16 cellular contexts compared by ENCODE assay signal in genomic region chr14:49881296-49882006, GRCh38. TPM values are rescaled to one million over a fixed set of nuclear protein-coding genes. Genes with fewer than 3 reads are reported as not detected.
DNase-seq lines count a peak whose midpoint lies in the region; ATAC-seq, FAIRE-seq and TF ChIP-seq lines count a peak whose summit lies in the region.
"Had no signal": no experiment of that assay in that cellular context is flagged by ENCODE, and none has a peak within 500 bp of the region (broad histone marks: within the 10 kb centered on the region; RNA-seq: fewer than 3 reads in every experiment).

No MANE protein-coding gene starts in this region.

- intact Hi-C loops in IMR-90 (cut with micrococcal nuclease) = no loop called here
- intact Hi-C loops in Panc1 (cut with micrococcal nuclease; ENCODE audit: unreplicated experiment) = no loop called here
- intact Hi-C loops in dendritic cell treated with granulocyte-macrophage colony-stimulating factor and Interleukin-4, amounts not matched to agents 40 ng/mL and 50 ng/mL, for 4 days (cut with micrococcal nuclease) = no loop called here
- intact Hi-C loops in natural killer cell (cut with micrococcal nuclease) = no loop called here

- no peak overlapping the region for H3K23ac ChIP-seq in IMR-90 (ENCODE audit: low read depth, low read length)

- H3K27ac ChIP-seq in IMR-90 (ENCODE audit: insufficient read depth, low read length) (no peak overlapping the region), Panc1 (ENCODE audit: low read length) (peak overlapping the region; percentile 53; the same call in 1 of the 2 replicates), small intestine (ENCODE audit: low read depth in 1 of 2, low read length in 1 of 2) (no peak overlapping the region)

- dilution Hi-C loops in IMR-90 (cut with HindIII; ENCODE audit: low sequenced_read_pairs, unreplicated experiment) = no loop called here

- H3K56ac ChIP-seq in IMR-90 (ENCODE audit: extremely low read depth, insufficient read depth, low read length) = no peak overlapping the region

- H3K79me1 ChIP-seq in IMR-90 (ENCODE audit: low read depth in 1 of 2, low read length in 2 of 2) = no peaks in the 10 kb centered on the region

- DNase-seq in IMR-90 (no peak), Panc1 (ENCODE audit: low read depth, low spot score) (no peak), natural killer cell (no peak), small intestine (no peak)
- DNase-seq: COR-L47, H9, KBM-7, NCI-H1092, NCI-H1694, NCI-H524, SHP77 treated with DMSO at 0.1 percent for 48 hours had no signal

- H3K36me3 ChIP-seq in IMR-90 (ENCODE audit: control insufficient read depth, insufficient read depth, low read length) = no peaks in the 10 kb centered on the region
- no peaks in the 10 kb centered on the region for H3K36me3 ChIP-seq in Panc1 (ENCODE audit: control insufficient read depth, insufficient read depth, low read length)
- no peaks in the 10 kb centered on the region for H3K36me3 ChIP-seq in small intestine (ENCODE audit: control insufficient read depth in 2 of 2, insufficient read depth in 2 of 2, low read length in 2 of 2)

- H3K4me2 ChIP-seq in IMR-90 (ENCODE audit: low read depth, low read length) = no peak overlapping the region

- TF ChIP-seq RAD21 in IMR-90 (IDR thresholded peaks at IDR 0.05; ENCODE audit: low read length) = no peak

- H3K4me3 Mint-ChIP-seq in dendritic cell treated with granulocyte-macrophage colony-stimulating factor and Interleukin-4, amounts not matched to agents 40 ng/mL and 50 ng/mL, for 4 days = no peak overlapping the region
- no peak overlapping the region for H3K4me3 Mint-ChIP-seq in natural killer cell

- POLR2A ChIA-PET in IMR-90 (lab: Charles Lee; ENCODE audit: unreplicated experiment) = no interaction called here
- POLR2A ChIA-PET in Panc1 (lab: Charles Lee) = interaction anchor here (0.7 kb wide), 1 partner anchor 282 kb away, joined by 3 read pairs; the partner anchor contains the start of gene LRR1

- H2BK20ac ChIP-seq in IMR-90 (ENCODE audit: low read depth, low read length) = no peak overlapping the region

- 0 out of 2 replicates have a peak overlapping the region, but pooled peaks have one; percentile 15 for H2AK5ac ChIP-seq in IMR-90 (ENCODE audit: low read depth, low read length)

- CTCF ChIA-PET in IMR-90 (lab: Yijun Ruan, JAX) (interaction anchor here (0.6 kb wide), 1 partner anchor 13 kb away, joined by 3 read pairs; no protein-coding TSS in a partner anchor), Panc1 (lab: Charles Lee) (interaction anchor here (0.6 kb wide), 1 partner anchor 238 kb away, joined by 5 read pairs; no protein-coding TSS in a partner anchor)

- H4K5ac ChIP-seq in IMR-90 (ENCODE audit: low read depth, low read length) = no peak overlapping the region

- no peaks in the 10 kb centered on the region for H3K9me1 ChIP-seq in IMR-90 (ENCODE audit: insufficient read depth, low read length)

- H3K9ac ChIP-seq in IMR-90 (ENCODE audit: low read depth, low read length) = no peak overlapping the region

- no peak overlapping the region for H2BK15ac ChIP-seq in IMR-90 (ENCODE audit: low read depth, low read length)

- no peak overlapping the region for H3K4ac ChIP-seq in IMR-90 (ENCODE audit: low read depth, low read length)

- BruUV-seq in IMR-90 (replicated peaks; lab: Mats Ljungman, UMichigan) = no TSS peak
- no TSS peak for BruUV-seq in Panc1 (replicated peaks; lab: Mats Ljungman, UMichigan)

- TF ChIP-seq CTCF in IMR-90 (conservative IDR thresholded peaks at IDR 0.05; ENCODE audit: low read depth, low read length) = no peak
- no peak for TF ChIP-seq CTCF in Panc1 (IDR thresholded peaks at IDR 0.05)
- no peak for TF ChIP-seq CTCF in natural killer cell (IDR thresholded peaks at IDR 0.05)

- WGBS in IMR-90 (ENCODE audit: extremely low coverage in 2 of 2, insufficient read length in 1 of 2), 2 experiments = no CpG with 5 or more reads among the region's 4 CpGs
- 91 to 93% (median 93%) methylated on average over 4 of the region's 4 CpGs for WGBS in small intestine, 3 donors

- TF ChIP-seq POLR2A in IMR-90 (IDR thresholded peaks at IDR 0.05; ENCODE audit: low read depth, low read length) = no peak

- no peaks in the 10 kb centered on the region for H3K9me3 Mint-ChIP-seq in dendritic cell treated with granulocyte-macrophage colony-stimulating factor and Interleukin-4, amounts not matched to agents 40 ng/mL and 50 ng/mL, for 4 days
- no peaks in the 10 kb centered on the region for H3K9me3 Mint-ChIP-seq in natural killer cell
- H3K9me3 Mint-ChIP-seq: H9 had no signal

- H2AFZ ChIP-seq in IMR-90 (replicated peaks; ENCODE audit: low read length, poor library complexity) = no peak overlapping the region

- ATAC-seq in IMR-90 (ENCODE audit: low read depth) (peak; percentile 72), Panc1 (no peak), natural killer cell (no peak), HG03095 (IDR thresholded peaks at IDR 0.05; ENCODE audit: unreplicated experiment) (no peak), HG03175 (IDR thresholded peaks at IDR 0.05; ENCODE audit: unreplicated experiment) (no peak)

- H3K9me3 ChIP-seq in IMR-90 (ENCODE audit: control insufficient read depth, insufficient read depth, low read length) (no peaks in the 10 kb centered on the region), Panc1 (ENCODE audit: control insufficient read depth, insufficient read depth, low read depth, low read length) (no peaks in the 10 kb centered on the region), small intestine (ENCODE audit: control insufficient read depth, low read depth) (no peaks in the 10 kb centered on the region)

- no peaks in the 10 kb centered on the region for H3K27me3 ChIP-seq in IMR-90 (ENCODE audit: control insufficient read depth, insufficient read depth, low read length)
- no peaks in the 10 kb centered on the region for H3K27me3 ChIP-seq in Panc1 (ENCODE audit: control insufficient read depth, insufficient read depth, low read length)
- no peaks in the 10 kb centered on the region for H3K27me3 ChIP-seq in small intestine (ENCODE audit: control insufficient read depth in 2 of 2, insufficient read depth in 2 of 2, low read length in 2 of 2)

- H2AK9ac ChIP-seq in IMR-90 (replicated peaks; ENCODE audit: low read depth, low read length, poor library complexity) = no peak overlapping the region

- no peaks in the 10 kb centered on the region for H3K27me3 Mint-ChIP-seq in dendritic cell treated with granulocyte-macrophage colony-stimulating factor and Interleukin-4, amounts not matched to agents 40 ng/mL and 50 ng/mL, for 4 days
- no peaks in the 10 kb centered on the region for H3K27me3 Mint-ChIP-seq in natural killer cell (ENCODE audit: low read depth in 2 of 2)

- no peak overlapping the region for H2BK120ac ChIP-seq in IMR-90 (ENCODE audit: low read depth, low read length)

- H4K20me1 ChIP-seq in IMR-90 (ENCODE audit: insufficient read depth, low read length) = no peaks in the 10 kb centered on the region

- peaks cover 39% of the 10 kb centered on the region for H3K4me1 Mint-ChIP-seq in dendritic cell treated with granulocyte-macrophage colony-stimulating factor and Interleukin-4, amounts not matched to agents 40 ng/mL and 50 ng/mL, for 4 days (ENCODE audit: low read depth)
- H3K4me1 Mint-ChIP-seq in natural killer cell = peaks cover 0 to 16% of the 10 kb centered on the region in 2 donors

- no peak overlapping the region for H4K8ac ChIP-seq in IMR-90 (ENCODE audit: low read depth in 2 of 2, low read length in 2 of 2)

- H3K4me3 ChIP-seq in IMR-90 (ENCODE audit: insufficient read depth, low read depth, low read length) (no peak overlapping the region), Panc1 (ENCODE audit: low read depth in 2 of 2, low read length in 2 of 2) (no peak overlapping the region), small intestine (ENCODE audit: low read depth in 1 of 2, low read length in 2 of 2) (no peak overlapping the region)

- no peak for FAIRE-seq in small intestine (lab: Jason Lieb, UNC)
- FAIRE-seq: GM19239, RCC 7860 had no signal

- H3K18ac ChIP-seq in IMR-90 (ENCODE audit: low read depth, low read length) = no peak overlapping the region

- no peak overlapping the region for H2BK5ac ChIP-seq in IMR-90 (ENCODE audit: low read depth, low read length, poor library complexity, severe bottlenecking)

- no peaks in the 10 kb centered on the region for H3K4me1 ChIP-seq in IMR-90 (ENCODE audit: control insufficient read depth, insufficient read depth, low read length)
- H3K4me1 ChIP-seq in Panc1 (ENCODE audit: control insufficient read depth, insufficient read depth, low read length) = peaks cover 14% of the 10 kb centered on the region; the same call in 1 of the 2 replicates
- H3K4me1 ChIP-seq in small intestine (ENCODE audit: control insufficient read depth in 2 of 2, insufficient read depth in 1 of 2, low read depth in 1 of 2, low read length in 1 of 2) = no peaks in the 10 kb centered on the region

- H4K91ac ChIP-seq in IMR-90 (ENCODE audit: insufficient read depth, low read depth, low read length) = no peak overlapping the region

- H3K36me3 Mint-ChIP-seq in dendritic cell treated with granulocyte-macrophage colony-stimulating factor and Interleukin-4, amounts not matched to agents 40 ng/mL and 50 ng/mL, for 4 days (ENCODE audit: low read depth) = no peaks in the 10 kb centered on the region
- H3K36me3 Mint-ChIP-seq in natural killer cell = no peaks in the 10 kb centered on the region

- in situ Hi-C loops in IMR-90 (cut with MboI; ENCODE audit: low sequenced_read_pairs) (no loop called here), Panc1 (cut with HindIII; ENCODE audit: low pct_unique_long_range_greater_than_20kb, low sequenced_read_pairs) (no loop called here)

- peak overlapping the region; percentile 97 for H3K27ac Mint-ChIP-seq in dendritic cell treated with granulocyte-macrophage colony-stimulating factor and Interleukin-4, amounts not matched to agents 40 ng/mL and 50 ng/mL, for 4 days
- H3K27ac Mint-ChIP-seq in natural killer cell = peak overlapping the region; percentile 70 to 79

- H3K14ac ChIP-seq in IMR-90 (replicated peaks; ENCODE audit: low read depth, low read length) = no peak overlapping the region

TF ChIP-seq in IMR-90, 13 proteins besides CTCF, POLR2A, EP300 and RAD21 (continues in another document):
- TF ChIP-seq CEBPB (IDR thresholded peaks at IDR 0.05; ENCODE audit: low read depth, low read length) = no peak

RNA-seq across cellular contexts. Expression of gene ARF6, which starts 11.4 kb away (rescaled TPM):
- 40.1 and 65.8 TPM in 2 replicates for total RNA-seq in IMR-90 (2012; rRNA removed)
- polyA plus RNA-seq in IMR-90 (2012; rRNA removed) = 28.8 and 32.1 TPM in 2 replicates
- polyA plus RNA-seq in IMR-90 (2012; cell fraction: cytosol; rRNA removed) = 22.1 and 31.2 TPM in 2 replicates
- polyA plus RNA-seq in IMR-90 (2012; cell fraction: nucleus; rRNA removed; ENCODE audit: low replicate concordance) = 16.1 and 17.6 TPM in 2 replicates
- 63.2 TPM for total RNA-seq in Panc1 (2021; ENCODE audit: unreplicated experiment)
- 51.1 TPM for polyA plus RNA-seq in Panc1 (2012; ENCODE audit: insufficient read length)
- total RNA-seq in natural killer cell = 100 to 1,000 TPM; 124 to 132 (median 128) TPM
- polyA plus RNA-seq in small intestine = 10 to 100 TPM; 51.9 to 65.4 (median 64.6) TPM

RNA-seq across cellular contexts. Expression of gene NEMF, which starts 28.9 kb away (rescaled TPM):
- total RNA-seq in IMR-90 (2012; rRNA removed) (30.5 and 76.1 TPM in 2 replicates), Panc1 (2021; ENCODE audit: unreplicated experiment) (38.3 TPM), natural killer cell (100 to 1,000 TPM; 120 to 126 (median 122) TPM)
- polyA plus RNA-seq in IMR-90 (2012; rRNA removed) (19.3 and 19.5 TPM in 2 replicates), small intestine (10 to 100 TPM; 19.6 to 33.5 (median 29.1) TPM)
- 0.86 and 1.4 TPM in 2 replicates for polyA plus RNA-seq in IMR-90 (2012; cell fraction: cytosol; rRNA removed)
- polyA plus RNA-seq in IMR-90 (2012; cell fraction: nucleus; rRNA removed; ENCODE audit: low replicate concordance) = 4.3 and 28.1 TPM in 2 replicates
- 17.4 TPM for polyA plus RNA-seq in Panc1 (2012; ENCODE audit: insufficient read length)
